ENCODE assay signal across 22 cellular contexts in the genomic region with DNA sequence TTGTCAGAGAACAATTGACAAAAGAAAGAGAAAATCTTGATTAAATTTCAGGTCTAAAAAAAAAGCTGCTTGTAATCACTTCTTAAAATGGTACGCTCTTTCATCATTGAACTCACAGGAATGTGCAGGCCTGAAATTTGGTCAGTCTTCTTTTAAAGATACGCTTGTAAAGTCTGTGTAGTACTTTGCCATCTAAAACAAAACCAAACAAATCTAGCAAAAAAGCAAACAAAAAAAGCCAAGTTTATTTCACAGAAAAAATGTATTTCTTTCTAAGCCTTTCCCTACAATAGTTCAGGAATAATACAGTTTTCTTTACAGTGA.
"Had no signal": no experiment of that assay in that cellular context is flagged by ENCODE, and none has a peak within 500 bp of the region (broad histone marks: within the 10 kb centered on the region; RNA-seq: fewer than 3 reads in every experiment).

No MANE protein-coding gene starts in this region.

- H3K36me3 ChIP-seq: MG63 had no signal

- DNase-seq: IMR-90, Karpas-422, KG1, MG63, NCI-H1092, NCI-H1105 treated with DMSO at 0.1 percent for 48 hours, NCI-H1417 treated with DMSO at 0.1 percent for 48 hours, NCI-H187, NCI-H2029, NCI-H2081 treated with DMSO at 0.1 percent for 48 hours, NCI-H2171, NCI-H226, NCI-H446, NCI-H510A, NCI-H524 treated with DMSO at 0.1 percent for 48 hours, NCI-H69, NCI-H774, RPMI8226, SHP77 had no signal

- H3K9me3 ChIP-seq: MG63 had no signal

- ATAC-seq: HepG2, SK-N-SH treated with all-trans-retinoic acid at 6 μM for 48 hours had no signal

- H3K27me3 ChIP-seq: MG63 had no signal

- H3K4me3 ChIP-seq: MG63 had no signal

- FAIRE-seq: HepG2, RCC 7860 had no signal
